ENCODE assay signal across 1 cellular context in the genomic region with DNA sequence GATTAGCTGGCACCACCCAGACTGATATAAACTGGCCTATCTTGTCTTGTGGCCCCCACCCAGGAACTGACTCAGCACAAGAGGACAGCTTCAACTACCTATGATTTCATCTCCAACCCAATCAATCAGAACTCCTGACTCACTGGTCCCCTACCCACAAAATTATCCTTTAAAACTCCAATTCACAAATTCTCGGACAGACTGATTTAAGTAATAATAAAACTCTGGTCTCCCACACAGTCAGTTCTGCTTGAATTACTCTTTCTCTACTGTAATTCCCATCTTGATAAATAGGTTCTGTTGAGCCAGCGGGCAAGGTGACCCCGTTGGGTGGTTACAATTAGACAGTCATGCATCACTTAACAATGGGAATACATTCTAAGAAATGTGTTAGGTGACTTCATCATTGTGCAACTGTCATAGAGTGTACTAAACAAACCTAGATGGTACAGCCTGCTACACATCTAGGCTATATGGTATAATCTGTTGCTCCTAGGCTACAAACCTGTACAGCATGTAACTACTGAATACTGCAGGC.
A peak's percentile ranks its signal among the peaks of the same experiment; 100 is the strongest.
TF ChIP-seq lines count a peak whose summit lies in the region.

No MANE protein-coding gene starts in this region.

TF ChIP-seq in K562, 482 proteins besides CTCF, POLR2A, EP300 and RAD21 (continued from another document and continues in another):
- TF ChIP-seq, protein P1, sequence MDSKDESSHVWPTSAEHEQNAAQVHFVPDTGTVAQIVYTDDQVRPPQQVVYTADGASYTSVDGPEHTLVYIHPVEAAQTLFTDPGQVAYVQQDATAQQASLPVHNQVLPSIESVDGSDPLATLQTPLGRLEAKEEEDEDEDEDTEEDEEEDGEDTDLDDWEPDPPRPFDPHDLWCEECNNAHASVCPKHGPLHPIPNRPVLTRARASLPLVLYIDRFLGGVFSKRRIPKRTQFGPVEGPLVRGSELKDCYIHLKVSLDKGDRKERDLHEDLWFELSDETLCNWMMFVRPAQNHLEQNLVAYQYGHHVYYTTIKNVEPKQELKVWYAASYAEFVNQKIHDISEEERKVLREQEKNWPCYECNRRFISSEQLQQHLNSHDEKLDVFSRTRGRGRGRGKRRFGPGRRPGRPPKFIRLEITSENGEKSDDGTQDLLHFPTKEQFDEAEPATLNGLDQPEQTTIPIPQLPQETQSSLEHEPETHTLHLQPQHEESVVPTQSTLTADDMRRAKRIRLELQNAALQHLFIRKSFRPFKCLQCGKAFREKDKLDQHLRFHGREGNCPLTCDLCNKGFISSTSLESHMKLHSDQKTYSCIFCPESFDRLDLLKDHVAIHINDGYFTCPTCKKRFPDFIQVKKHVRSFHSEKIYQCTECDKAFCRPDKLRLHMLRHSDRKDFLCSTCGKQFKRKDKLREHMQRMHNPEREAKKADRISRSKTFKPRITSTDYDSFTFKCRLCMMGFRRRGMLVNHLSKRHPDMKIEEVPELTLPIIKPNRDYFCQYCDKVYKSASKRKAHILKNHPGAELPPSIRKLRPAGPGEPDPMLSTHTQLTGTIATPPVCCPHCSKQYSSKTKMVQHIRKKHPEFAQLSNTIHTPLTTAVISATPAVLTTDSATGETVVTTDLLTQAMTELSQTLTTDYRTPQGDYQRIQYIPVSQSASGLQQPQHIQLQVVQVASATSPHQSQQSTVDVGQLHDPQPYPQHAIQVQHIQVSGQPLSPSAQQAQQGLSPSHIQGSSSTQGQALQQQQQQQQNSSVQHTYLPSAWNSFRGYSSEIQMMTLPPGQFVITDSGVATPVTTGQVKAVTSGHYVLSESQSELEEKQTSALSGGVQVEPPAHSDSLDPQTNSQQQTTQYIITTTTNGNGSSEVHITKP (IDR thresholded peaks at IDR 0.05; ENCODE audit: partially characterized antibody) = peak; percentile 53
- TF ChIP-seq SRSF9 (IDR thresholded peaks at IDR 0.05; ENCODE audit: borderline replicate concordance, low read depth, low read length) = no peak
- peak; percentile 57; the same call in 1 of the 2 replicates for TF ChIP-seq ZNF316 (IDR thresholded peaks at IDR 0.05)
- TF ChIP-seq, protein P2, sequence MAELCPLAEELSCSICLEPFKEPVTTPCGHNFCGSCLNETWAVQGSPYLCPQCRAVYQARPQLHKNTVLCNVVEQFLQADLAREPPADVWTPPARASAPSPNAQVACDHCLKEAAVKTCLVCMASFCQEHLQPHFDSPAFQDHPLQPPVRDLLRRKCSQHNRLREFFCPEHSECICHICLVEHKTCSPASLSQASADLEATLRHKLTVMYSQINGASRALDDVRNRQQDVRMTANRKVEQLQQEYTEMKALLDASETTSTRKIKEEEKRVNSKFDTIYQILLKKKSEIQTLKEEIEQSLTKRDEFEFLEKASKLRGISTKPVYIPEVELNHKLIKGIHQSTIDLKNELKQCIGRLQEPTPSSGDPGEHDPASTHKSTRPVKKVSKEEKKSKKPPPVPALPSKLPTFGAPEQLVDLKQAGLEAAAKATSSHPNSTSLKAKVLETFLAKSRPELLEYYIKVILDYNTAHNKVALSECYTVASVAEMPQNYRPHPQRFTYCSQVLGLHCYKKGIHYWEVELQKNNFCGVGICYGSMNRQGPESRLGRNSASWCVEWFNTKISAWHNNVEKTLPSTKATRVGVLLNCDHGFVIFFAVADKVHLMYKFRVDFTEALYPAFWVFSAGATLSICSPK (IDR thresholded peaks at IDR 0.05; ENCODE audit: borderline replicate concordance) = no peak
- TF ChIP-seq, protein P3, sequence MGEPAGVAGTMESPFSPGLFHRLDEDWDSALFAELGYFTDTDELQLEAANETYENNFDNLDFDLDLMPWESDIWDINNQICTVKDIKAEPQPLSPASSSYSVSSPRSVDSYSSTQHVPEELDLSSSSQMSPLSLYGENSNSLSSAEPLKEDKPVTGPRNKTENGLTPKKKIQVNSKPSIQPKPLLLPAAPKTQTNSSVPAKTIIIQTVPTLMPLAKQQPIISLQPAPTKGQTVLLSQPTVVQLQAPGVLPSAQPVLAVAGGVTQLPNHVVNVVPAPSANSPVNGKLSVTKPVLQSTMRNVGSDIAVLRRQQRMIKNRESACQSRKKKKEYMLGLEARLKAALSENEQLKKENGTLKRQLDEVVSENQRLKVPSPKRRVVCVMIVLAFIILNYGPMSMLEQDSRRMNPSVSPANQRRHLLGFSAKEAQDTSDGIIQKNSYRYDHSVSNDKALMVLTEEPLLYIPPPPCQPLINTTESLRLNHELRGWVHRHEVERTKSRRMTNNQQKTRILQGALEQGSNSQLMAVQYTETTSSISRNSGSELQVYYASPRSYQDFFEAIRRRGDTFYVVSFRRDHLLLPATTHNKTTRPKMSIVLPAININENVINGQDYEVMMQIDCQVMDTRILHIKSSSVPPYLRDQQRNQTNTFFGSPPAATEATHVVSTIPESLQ (CRISPR knock-in tag; IDR thresholded peaks at IDR 0.05) = no peak
- TF ChIP-seq ZFP30 (CRISPR knock-in tag; IDR thresholded peaks at IDR 0.05; ENCODE audit: borderline replicate concordance) = no peak
- TF ChIP-seq, protein P4, sequence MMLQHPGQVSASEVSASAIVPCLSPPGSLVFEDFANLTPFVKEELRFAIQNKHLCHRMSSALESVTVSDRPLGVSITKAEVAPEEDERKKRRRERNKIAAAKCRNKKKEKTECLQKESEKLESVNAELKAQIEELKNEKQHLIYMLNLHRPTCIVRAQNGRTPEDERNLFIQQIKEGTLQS (IDR thresholded peaks at IDR 0.05) = peak; percentile 52; the same call in 1 of the 2 replicates
- TF ChIP-seq, protein P4 (CRISPR knock-in tag; conservative IDR thresholded peaks at IDR 0.05) = no peak
- no peak for TF ChIP-seq EGR1 (conservative IDR thresholded peaks at IDR 0.05)
- TF ChIP-seq RNF2 (IDR thresholded peaks at IDR 0.05) = no peak
- TF ChIP-seq ZNF263 (CRISPR knock-in tag; IDR thresholded peaks at IDR 0.05; ENCODE audit: borderline replicate concordance) = no peak
- TF ChIP-seq, protein P5, sequence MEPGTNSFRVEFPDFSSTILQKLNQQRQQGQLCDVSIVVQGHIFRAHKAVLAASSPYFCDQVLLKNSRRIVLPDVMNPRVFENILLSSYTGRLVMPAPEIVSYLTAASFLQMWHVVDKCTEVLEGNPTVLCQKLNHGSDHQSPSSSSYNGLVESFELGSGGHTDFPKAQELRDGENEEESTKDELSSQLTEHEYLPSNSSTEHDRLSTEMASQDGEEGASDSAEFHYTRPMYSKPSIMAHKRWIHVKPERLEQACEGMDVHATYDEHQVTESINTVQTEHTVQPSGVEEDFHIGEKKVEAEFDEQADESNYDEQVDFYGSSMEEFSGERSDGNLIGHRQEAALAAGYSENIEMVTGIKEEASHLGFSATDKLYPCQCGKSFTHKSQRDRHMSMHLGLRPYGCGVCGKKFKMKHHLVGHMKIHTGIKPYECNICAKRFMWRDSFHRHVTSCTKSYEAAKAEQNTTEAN (CRISPR knock-in tag; IDR thresholded peaks at IDR 0.05) = no peak
- TF ChIP-seq MAFK (IDR thresholded peaks at IDR 0.05; ENCODE audit: low read length) = peak; percentile 18; the same call in 1 of the 2 replicates
- TF ChIP-seq SLC30A9 (CRISPR knock-in tag; IDR thresholded peaks at IDR 0.05) = no peak
- no peak for TF ChIP-seq JUN (IDR thresholded peaks at IDR 0.05; ENCODE audit: borderline replicate concordance, low read depth, low read length)
- no peak for TF ChIP-seq JUN (CRISPR knock-in tag; IDR thresholded peaks at IDR 0.05; ENCODE audit: borderline replicate concordance)
- TF ChIP-seq ZNF668 (CRISPR knock-in tag; IDR thresholded peaks at IDR 0.05) = no peak
- TF ChIP-seq NR1H2 (CRISPR knock-in tag; IDR thresholded peaks at IDR 0.05) = no peak
- TF ChIP-seq PHB (CRISPR knock-in tag; IDR thresholded peaks at IDR 0.05) = no peak
- TF ChIP-seq ARID1B (IDR thresholded peaks at IDR 0.05) = 0 out of 2 replicates have a peak, but pooled peaks have one; percentile 20
- TF ChIP-seq, protein P6, sequence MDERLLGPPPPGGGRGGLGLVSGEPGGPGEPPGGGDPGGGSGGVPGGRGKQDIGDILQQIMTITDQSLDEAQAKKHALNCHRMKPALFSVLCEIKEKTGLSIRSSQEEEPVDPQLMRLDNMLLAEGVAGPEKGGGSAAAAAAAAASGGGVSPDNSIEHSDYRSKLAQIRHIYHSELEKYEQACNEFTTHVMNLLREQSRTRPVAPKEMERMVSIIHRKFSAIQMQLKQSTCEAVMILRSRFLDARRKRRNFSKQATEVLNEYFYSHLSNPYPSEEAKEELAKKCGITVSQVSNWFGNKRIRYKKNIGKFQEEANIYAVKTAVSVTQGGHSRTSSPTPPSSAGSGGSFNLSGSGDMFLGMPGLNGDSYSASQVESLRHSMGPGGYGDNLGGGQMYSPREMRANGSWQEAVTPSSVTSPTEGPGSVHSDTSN (CRISPR knock-in tag; IDR thresholded peaks at IDR 0.05; ENCODE audit: low read depth) = no peak
- TF ChIP-seq, protein P6 (tag; conservative IDR thresholded peaks at IDR 0.05; ENCODE audit: low read depth) = 0 out of 2 replicates have a peak, but pooled peaks have one; percentile 25
- no peak for TF ChIP-seq CEBPG (CRISPR knock-in tag; IDR thresholded peaks at IDR 0.05)
- TF ChIP-seq CEBPG (tag; conservative IDR thresholded peaks at IDR 0.05 in 1 of 2, IDR thresholded peaks at IDR 0.05 in 1 of 2) = peak in 1 of 2 experiments; percentile 73; a peak in 2 of 4 replicates
- TF ChIP-seq, protein P7, sequence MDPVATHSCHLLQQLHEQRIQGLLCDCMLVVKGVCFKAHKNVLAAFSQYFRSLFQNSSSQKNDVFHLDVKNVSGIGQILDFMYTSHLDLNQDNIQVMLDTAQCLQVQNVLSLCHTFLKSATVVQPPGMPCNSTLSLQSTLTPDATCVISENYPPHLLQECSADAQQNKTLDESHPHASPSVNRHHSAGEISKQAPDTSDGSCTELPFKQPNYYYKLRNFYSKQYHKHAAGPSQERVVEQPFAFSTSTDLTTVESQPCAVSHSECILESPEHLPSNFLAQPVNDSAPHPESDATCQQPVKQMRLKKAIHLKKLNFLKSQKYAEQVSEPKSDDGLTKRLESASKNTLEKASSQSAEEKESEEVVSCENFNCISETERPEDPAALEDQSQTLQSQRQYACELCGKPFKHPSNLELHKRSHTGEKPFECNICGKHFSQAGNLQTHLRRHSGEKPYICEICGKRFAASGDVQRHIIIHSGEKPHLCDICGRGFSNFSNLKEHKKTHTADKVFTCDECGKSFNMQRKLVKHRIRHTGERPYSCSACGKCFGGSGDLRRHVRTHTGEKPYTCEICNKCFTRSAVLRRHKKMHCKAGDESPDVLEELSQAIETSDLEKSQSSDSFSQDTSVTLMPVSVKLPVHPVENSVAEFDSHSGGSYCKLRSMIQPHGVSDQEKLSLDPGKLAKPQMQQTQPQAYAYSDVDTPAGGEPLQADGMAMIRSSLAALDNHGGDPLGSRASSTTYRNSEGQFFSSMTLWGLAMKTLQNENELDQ (CRISPR knock-in tag; IDR thresholded peaks at IDR 0.05; ENCODE audit: borderline replicate concordance) = no peak
- no peak for TF ChIP-seq ZNF12 (CRISPR knock-in tag; IDR thresholded peaks at IDR 0.05)
- peak; percentile 71 for TF ChIP-seq C11orf30 (IDR thresholded peaks at IDR 0.05; ENCODE audit: low read depth)
- TF ChIP-seq DPF2 (IDR thresholded peaks at IDR 0.05) = 0 out of 2 replicates have a peak, but pooled peaks have one; percentile 24
- no peak for TF ChIP-seq YBX1 (IDR thresholded peaks at IDR 0.05)
- no peak for TF ChIP-seq POLR2B (IDR thresholded peaks at IDR 0.05; ENCODE audit: low read depth, partially characterized antibody)
- 0 out of 2 replicates have a peak, but pooled peaks have one; percentile 21 for TF ChIP-seq MAFF (IDR thresholded peaks at IDR 0.05; ENCODE audit: low read length)
- TF ChIP-seq, protein P8, sequence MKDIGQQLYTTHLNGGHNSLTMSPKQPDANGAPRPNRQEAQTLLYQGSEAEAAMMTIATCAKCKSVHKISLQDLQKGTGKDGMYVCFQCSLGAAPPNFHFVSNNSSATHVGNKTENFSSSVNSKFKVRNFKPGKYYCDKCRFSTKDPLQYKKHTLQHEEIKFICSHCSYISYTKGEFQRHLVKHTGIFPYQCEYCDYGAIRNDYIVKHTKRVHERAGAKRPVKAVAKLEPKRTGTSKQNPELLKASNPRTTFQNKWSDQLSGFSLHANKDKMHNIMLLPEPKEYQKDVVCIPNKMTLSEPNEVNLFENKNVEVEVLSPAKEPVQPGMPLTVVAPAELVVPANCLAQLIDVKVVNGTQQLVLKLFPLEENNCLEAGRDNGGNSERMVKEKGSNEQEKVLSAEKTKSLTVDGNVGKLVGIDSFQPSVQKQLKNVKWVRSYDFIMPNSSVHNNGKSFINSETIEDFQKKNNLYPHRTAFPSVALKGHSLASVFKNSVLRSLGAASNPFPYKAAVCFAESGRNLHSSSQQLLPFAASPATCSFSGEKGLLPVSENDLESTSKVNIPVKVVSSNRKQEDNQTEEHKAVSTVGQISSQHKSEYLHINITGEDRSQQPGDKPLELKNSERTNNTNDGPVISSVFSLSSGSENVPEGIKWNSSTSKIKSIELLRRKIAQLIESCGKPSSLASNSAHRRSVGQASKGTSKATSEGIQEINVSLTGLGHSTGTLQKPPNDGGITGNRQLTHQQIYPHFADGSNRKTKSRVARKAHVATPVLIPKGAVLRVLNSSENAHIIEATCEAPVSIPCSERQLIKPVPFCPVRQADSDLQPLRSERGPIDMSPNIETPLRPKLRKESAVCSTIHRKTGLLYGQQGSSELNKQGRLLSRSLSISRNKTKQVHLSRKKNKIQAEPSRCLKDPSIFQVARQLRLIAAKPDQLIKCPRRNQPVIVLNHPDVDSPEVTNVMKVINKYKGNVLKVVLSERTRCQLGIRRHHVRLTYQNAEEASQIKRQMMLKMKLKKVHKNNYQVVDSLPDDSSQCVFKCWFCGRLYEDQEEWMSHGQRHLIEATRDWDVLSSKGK (CRISPR knock-in tag; IDR thresholded peaks at IDR 0.05) = no peak
- no peak for TF ChIP-seq SAFB (IDR thresholded peaks at IDR 0.05; ENCODE audit: borderline replicate concordance, low read depth, low read length)
- TF ChIP-seq, protein P9, sequence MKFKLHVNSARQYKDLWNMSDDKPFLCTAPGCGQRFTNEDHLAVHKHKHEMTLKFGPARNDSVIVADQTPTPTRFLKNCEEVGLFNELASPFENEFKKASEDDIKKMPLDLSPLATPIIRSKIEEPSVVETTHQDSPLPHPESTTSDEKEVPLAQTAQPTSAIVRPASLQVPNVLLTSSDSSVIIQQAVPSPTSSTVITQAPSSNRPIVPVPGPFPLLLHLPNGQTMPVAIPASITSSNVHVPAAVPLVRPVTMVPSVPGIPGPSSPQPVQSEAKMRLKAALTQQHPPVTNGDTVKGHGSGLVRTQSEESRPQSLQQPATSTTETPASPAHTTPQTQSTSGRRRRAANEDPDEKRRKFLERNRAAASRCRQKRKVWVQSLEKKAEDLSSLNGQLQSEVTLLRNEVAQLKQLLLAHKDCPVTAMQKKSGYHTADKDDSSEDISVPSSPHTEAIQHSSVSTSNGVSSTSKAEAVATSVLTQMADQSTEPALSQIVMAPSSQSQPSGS (CRISPR knock-in tag; IDR thresholded peaks at IDR 0.05) = no peak
